In the genomic region with DNA sequence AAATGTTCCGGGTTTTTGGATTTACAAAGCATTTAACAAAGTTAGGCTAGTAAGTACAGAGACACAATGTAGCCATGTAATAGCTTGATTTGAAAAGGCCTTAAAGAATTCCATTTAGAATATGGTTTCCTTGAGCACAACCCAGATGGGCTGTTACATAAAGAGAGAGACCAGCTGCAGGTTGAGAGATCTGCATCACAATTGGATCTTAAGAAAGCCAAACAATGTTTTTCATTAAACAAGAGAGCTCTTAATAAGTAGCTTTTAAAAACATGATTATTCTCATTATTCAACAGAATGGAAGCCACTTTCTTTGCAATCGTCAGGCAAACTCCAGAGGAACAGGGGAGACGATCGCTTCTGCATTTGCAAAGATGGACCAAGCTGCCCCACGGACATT, we compare ENCODE assay signal across 1 cellular context.
TF ChIP-seq lines count a peak whose summit lies in the region.

No MANE protein-coding gene starts in this region.

TF ChIP-seq in WTC11, 78 proteins besides CTCF, POLR2A, EP300 and RAD21 (continued from another document):
- TF ChIP-seq, protein P1, sequence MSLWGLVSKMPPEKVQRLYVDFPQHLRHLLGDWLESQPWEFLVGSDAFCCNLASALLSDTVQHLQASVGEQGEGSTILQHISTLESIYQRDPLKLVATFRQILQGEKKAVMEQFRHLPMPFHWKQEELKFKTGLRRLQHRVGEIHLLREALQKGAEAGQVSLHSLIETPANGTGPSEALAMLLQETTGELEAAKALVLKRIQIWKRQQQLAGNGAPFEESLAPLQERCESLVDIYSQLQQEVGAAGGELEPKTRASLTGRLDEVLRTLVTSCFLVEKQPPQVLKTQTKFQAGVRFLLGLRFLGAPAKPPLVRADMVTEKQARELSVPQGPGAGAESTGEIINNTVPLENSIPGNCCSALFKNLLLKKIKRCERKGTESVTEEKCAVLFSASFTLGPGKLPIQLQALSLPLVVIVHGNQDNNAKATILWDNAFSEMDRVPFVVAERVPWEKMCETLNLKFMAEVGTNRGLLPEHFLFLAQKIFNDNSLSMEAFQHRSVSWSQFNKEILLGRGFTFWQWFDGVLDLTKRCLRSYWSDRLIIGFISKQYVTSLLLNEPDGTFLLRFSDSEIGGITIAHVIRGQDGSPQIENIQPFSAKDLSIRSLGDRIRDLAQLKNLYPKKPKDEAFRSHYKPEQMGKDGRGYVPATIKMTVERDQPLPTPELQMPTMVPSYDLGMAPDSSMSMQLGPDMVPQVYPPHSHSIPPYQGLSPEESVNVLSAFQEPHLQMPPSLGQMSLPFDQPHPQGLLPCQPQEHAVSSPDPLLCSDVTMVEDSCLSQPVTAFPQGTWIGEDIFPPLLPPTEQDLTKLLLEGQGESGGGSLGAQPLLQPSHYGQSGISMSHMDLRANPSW (CRISPR knock-in tag; conservative IDR thresholded peaks at IDR 0.05; ENCODE audit: low read depth): no peak
- TF ChIP-seq, protein P2, sequence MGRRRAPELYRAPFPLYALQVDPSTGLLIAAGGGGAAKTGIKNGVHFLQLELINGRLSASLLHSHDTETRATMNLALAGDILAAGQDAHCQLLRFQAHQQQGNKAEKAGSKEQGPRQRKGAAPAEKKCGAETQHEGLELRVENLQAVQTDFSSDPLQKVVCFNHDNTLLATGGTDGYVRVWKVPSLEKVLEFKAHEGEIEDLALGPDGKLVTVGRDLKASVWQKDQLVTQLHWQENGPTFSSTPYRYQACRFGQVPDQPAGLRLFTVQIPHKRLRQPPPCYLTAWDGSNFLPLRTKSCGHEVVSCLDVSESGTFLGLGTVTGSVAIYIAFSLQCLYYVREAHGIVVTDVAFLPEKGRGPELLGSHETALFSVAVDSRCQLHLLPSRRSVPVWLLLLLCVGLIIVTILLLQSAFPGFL (CRISPR knock-in tag; IDR thresholded peaks at IDR 0.05; ENCODE audit: borderline replicate concordance): no peak
- TF ChIP-seq ZNF416 (CRISPR knock-in tag; IDR thresholded peaks at IDR 0.05) (no peak), ETV6 (CRISPR knock-in tag; IDR thresholded peaks at IDR 0.05) (no peak), SOX15 (CRISPR knock-in tag; IDR thresholded peaks at IDR 0.05) (no peak), ZNF396 (CRISPR knock-in tag; IDR thresholded peaks at IDR 0.05; ENCODE audit: borderline replicate concordance) (no peak), ATF1 (CRISPR knock-in tag; IDR thresholded peaks at IDR 0.05) (no peak), NR2C2 (CRISPR knock-in tag; IDR thresholded peaks at IDR 0.05) (no peak), EMX1 (CRISPR knock-in tag; IDR thresholded peaks at IDR 0.05) (no peak), ZNF138 (CRISPR knock-in tag; conservative IDR thresholded peaks at IDR 0.05) (no peak), GTF2I (CRISPR knock-in tag; conservative IDR thresholded peaks at IDR 0.05) (no peak), MYBL2 (CRISPR knock-in tag; IDR thresholded peaks at IDR 0.05) (no peak), ZNF232 (CRISPR knock-in tag; IDR thresholded peaks at IDR 0.05) (no peak), SP1 (CRISPR knock-in tag; conservative IDR thresholded peaks at IDR 0.05) (no peak), TCF7 (CRISPR knock-in tag; IDR thresholded peaks at IDR 0.05; ENCODE audit: low read depth) (no peak)
